ENCODE assay signal across 23 cellular contexts in the genomic region with DNA sequence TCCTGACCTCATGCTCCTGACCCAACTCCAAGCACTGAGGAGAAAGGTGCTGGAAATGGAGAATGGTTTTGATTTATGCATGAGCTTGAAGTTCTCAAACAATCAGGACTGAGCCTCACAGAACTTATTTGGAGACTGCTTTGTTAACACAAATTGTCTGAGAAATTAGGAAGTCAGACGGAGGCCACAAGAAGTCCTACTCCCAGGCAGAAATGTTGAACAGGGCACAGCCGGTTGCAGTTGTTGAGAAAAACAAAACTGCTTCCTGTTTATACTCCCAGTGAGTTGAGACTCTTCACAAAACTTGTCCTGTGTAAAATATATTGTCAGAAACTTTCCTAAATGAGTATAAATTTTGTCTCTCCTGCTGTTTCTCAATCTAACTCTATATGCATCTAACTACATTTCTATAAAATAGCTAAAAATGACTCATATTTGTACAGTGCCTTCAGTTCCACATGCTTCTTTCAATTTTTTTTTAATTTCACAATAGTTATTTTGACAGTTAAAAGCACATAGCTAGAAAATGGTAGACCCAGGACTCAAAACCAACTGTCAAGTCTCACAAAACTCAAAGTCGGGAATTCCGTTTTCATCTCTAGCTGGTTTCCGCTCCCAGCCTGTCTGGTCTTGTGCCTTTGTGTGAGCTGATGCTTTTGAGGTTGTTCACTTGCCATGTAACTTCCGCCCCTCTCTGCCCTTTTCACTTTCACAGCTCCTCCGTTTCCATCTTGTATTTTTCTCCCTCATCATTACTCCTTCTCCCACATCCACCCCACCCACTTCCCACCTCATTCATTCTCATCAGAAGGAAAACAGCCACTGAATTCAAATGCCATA.
DNase-seq lines count a peak whose midpoint lies in the region; ATAC-seq, FAIRE-seq and TF ChIP-seq lines count a peak whose summit lies in the region.
"Had no signal": no experiment of that assay in that cellular context is flagged by ENCODE, and none has a peak within 500 bp of the region (broad histone marks: within the 10 kb centered on the region; RNA-seq: fewer than 3 reads in every experiment).

No MANE protein-coding gene starts in this region.

- no peak for FAIRE-seq in HepG2 (lab: Jason Lieb, UNC)
- FAIRE-seq: A204.1, D721Med, GM19239 had no signal

- peak overlapping the region; percentile 24 for H3K27ac Mint-ChIP-seq in endothelial cell (ENCODE audit: unreplicated experiment)
- no peak overlapping the region for H3K27ac Mint-ChIP-seq in neural progenitor cell
- H3K27ac Mint-ChIP-seq in T-cell: no peak overlapping the region

- H2AFZ ChIP-seq in HepG2 (ENCODE audit: low read length) (no peak overlapping the region), neural progenitor cell (replicated peaks) (peak overlapping the region; percentile 15)

- ATAC-seq in HepG2: peak; percentile 36; the same call in 1 of the 3 replicates
- no peak for ATAC-seq in right lobe of liver
- no peak for ATAC-seq in left cardiac atrium
- no peak for ATAC-seq in T-cell (replicated peaks in 1 of 4)

- H4K20me1 ChIP-seq in HepG2 (ENCODE audit: insufficient read depth, low read length) (no peaks in the 10 kb centered on the region), neural progenitor cell (ENCODE audit: low read depth) (no peaks in the 10 kb centered on the region)

- WGBS in HepG2 (ENCODE audit: low lambda C conversion rate): 67% methylated on average over 7 of the region's 7 CpGs
- 64% methylated on average over 7 of the region's 7 CpGs for WGBS in right lobe of liver (ENCODE audit: insufficient coverage, low coverage, low lambda C conversion rate, missing lambda C conversion rate)

- DNase-seq in HepG2 (ENCODE audit: low spot score): no peak
- no peak for DNase-seq in right lobe of liver
- no peak for DNase-seq in endothelial cell (ENCODE audit: low spot score)
- no peak for DNase-seq in neural progenitor cell (ENCODE audit: low spot score)
- no peak for DNase-seq in SKM-1 (lab: John Stamatoyannopoulos, UW; ENCODE audit: unreplicated experiment)
- DNase-seq in left cardiac atrium: no peak
- no peak for DNase-seq in T-cell
- DNase-seq: DMS53; GDM1; H7; KG1; MV-4-11; NCI-H1105 treated with DMSO at 0.1 percent for 48 hours; NCI-H2029 treated with DMSO at 0.1 percent for 48 hours; NCI-H226; NCI-H510A treated with DMSO at 0.1 percent for 48 hours; NCI-H748 treated with DMSO at 0.1 percent for 48 hours; NK-92 treated with Interleukin-12 subunit alpha and Interleukin-12 subunit beta, amount 100 ng/mL, for 24 hours; Peyer's patch; SJCRH30 had no signal

- H3K9me3 Mint-ChIP-seq in endothelial cell (ENCODE audit: unreplicated experiment): no peaks in the 10 kb centered on the region
- no peaks in the 10 kb centered on the region for H3K9me3 Mint-ChIP-seq in neural progenitor cell
- H3K9me3 Mint-ChIP-seq in T-cell: no peaks in the 10 kb centered on the region

- no peaks in the 10 kb centered on the region for H3F3A ChIP-seq in neural progenitor cell (ENCODE audit: low read depth)

- H3K27me3 Mint-ChIP-seq in endothelial cell (ENCODE audit: unreplicated experiment) (peaks cover 4% of the 10 kb centered on the region), neural progenitor cell (ENCODE audit: insufficient read depth, low read depth) (no peaks in the 10 kb centered on the region), T-cell (peaks cover 8 to 16% of the 10 kb centered on the region in 2 donors)

- no peaks in the 10 kb centered on the region for H3K36me3 Mint-ChIP-seq in endothelial cell (ENCODE audit: low read depth, unreplicated experiment)
- no peaks in the 10 kb centered on the region for H3K36me3 Mint-ChIP-seq in neural progenitor cell
- no peaks in the 10 kb centered on the region for H3K36me3 Mint-ChIP-seq in T-cell

- no TSS peak for BruUV-seq in HepG2 (replicated peaks; lab: Mats Ljungman, UMichigan)

- H3K27ac ChIP-seq in HepG2 (ENCODE audit: extremely low read length, insufficient read depth, low read length) (no peak overlapping the region), right lobe of liver (no peak overlapping the region), neural progenitor cell (no peak overlapping the region)
- H3K27ac ChIP-seq: Peyer's patch, SJCRH30 had no signal

- TF ChIP-seq POLR2A in HepG2 (IDR thresholded peaks at IDR 0.05; ENCODE audit: insufficient read depth in 1 of 2, low read depth in 2 of 2, low read length in 2 of 2) (no peak), right lobe of liver (IDR thresholded peaks at IDR 0.05) (no peak)

- H3K4me1 ChIP-seq in HepG2 (ENCODE audit: insufficient read depth, low read length) (peaks cover 11% of the 10 kb centered on the region), right lobe of liver (no peaks in the 10 kb centered on the region), neural progenitor cell (peaks cover 5% of the 10 kb centered on the region)
- H3K4me1 ChIP-seq: Peyer's patch, SJCRH30 had no signal

- CTCF ChIA-PET in HepG2 (lab: Yijun Ruan, JAX; ENCODE audit: low intra/inter-chr PET ratio, low total read pairs): no interaction called here
- CTCF ChIA-PET in T-cell (lab: Charles Lee): no interaction called here

- no peak for TF ChIP-seq CTCF in HepG2 (CRISPR knock-in tag; IDR thresholded peaks at IDR 0.05)
- no peak for TF ChIP-seq CTCF in right lobe of liver (IDR thresholded peaks at IDR 0.05)
- TF ChIP-seq CTCF in endothelial cell (IDR thresholded peaks at IDR 0.05; ENCODE audit: unreplicated experiment): no peak
- TF ChIP-seq CTCF in neural progenitor cell (IDR thresholded peaks at IDR 0.05): no peak

- H3K4me2 ChIP-seq in HepG2 (ENCODE audit: low read depth, low read length): no peak overlapping the region
- H3K4me2 ChIP-seq in neural progenitor cell: no peak overlapping the region

- POLR2A ChIA-PET in HepG2 (lab: Yijun Ruan, JAX): interaction anchor here (1.0 kb wide), 1 partner anchor 53 kb away, joined by 3 read pairs; no protein-coding TSS in a partner anchor
- POLR2A ChIA-PET in T-cell (lab: Charles Lee): no interaction called here

- intact Hi-C loops in HepG2 (cut with micrococcal nuclease; ENCODE audit: unreplicated experiment): no loop called here
- intact Hi-C loops in right lobe of liver (cut with DNase I): no loop called here
- intact Hi-C loops in left cardiac atrium (cut with DNase I): no loop called here

- TF ChIP-seq RAD21 in HepG2 (CRISPR knock-in tag; IDR thresholded peaks at IDR 0.05): no peak

- H3K9me3 ChIP-seq in HepG2 (ENCODE audit: low read length) (no peaks in the 10 kb centered on the region), right lobe of liver (no peaks in the 10 kb centered on the region), neural progenitor cell (ENCODE audit: low read depth) (no peaks in the 10 kb centered on the region)
- H3K9me3 ChIP-seq: SJCRH30 had no signal

- H3K4me1 Mint-ChIP-seq in endothelial cell (ENCODE audit: unreplicated experiment) (peaks cover 16% of the 10 kb centered on the region), neural progenitor cell (peaks cover 18% of the 10 kb centered on the region), T-cell (no peaks in the 10 kb centered on the region)

- no peak overlapping the region for H3K4me3 Mint-ChIP-seq in endothelial cell (ENCODE audit: unreplicated experiment)
- H3K4me3 Mint-ChIP-seq in neural progenitor cell: no peak overlapping the region
- no peak overlapping the region for H3K4me3 Mint-ChIP-seq in T-cell

- no peak for TF ChIP-seq EP300 in HepG2 (IDR thresholded peaks at IDR 0.05; ENCODE audit: low read depth in 2 of 2, low read length in 2 of 2)
- no peak for TF ChIP-seq EP300 in HepG2 (CRISPR knock-in tag; IDR thresholded peaks at IDR 0.05; ENCODE audit: borderline replicate concordance)

- H3K36me3 ChIP-seq in HepG2 (replicated peaks in 1 of 2; ENCODE audit: control insufficient read depth in 1 of 2, insufficient read depth in 2 of 2, low read length in 2 of 2) (no peaks in the 10 kb centered on the region), right lobe of liver (no peaks in the 10 kb centered on the region), neural progenitor cell (no peaks in the 10 kb centered on the region)
- H3K36me3 ChIP-seq: Peyer's patch, SJCRH30 had no signal

- H3K4me3 ChIP-seq in HepG2 (replicated peaks in 1 of 3; ENCODE audit: insufficient read depth in 1 of 3, low read depth in 2 of 3, low read length in 3 of 3): no peak overlapping the region
- no peak overlapping the region for H3K4me3 ChIP-seq in right lobe of liver
- H3K4me3 ChIP-seq in neural progenitor cell: no peak overlapping the region
- H3K4me3 ChIP-seq: Peyer's patch, SJCRH30 had no signal

- H3K79me2 ChIP-seq in HepG2 (ENCODE audit: insufficient read depth, low read length) (no peaks in the 10 kb centered on the region), neural progenitor cell (ENCODE audit: low read depth) (no peaks in the 10 kb centered on the region)

- in situ Hi-C loops in HepG2 (cut with HindIII; ENCODE audit: extremely low pct_ligation_motif_present, low pct_unique_long_range_greater_than_20kb): no loop called here

- H3K27me3 ChIP-seq in HepG2 (ENCODE audit: control insufficient read depth in 1 of 2, insufficient read depth in 2 of 2, low read length in 2 of 2) (0 out of 5 replicates have a peak, but pooled peaks cover 0 to 7% of the 10 kb centered on the region in 2 experiments), right lobe of liver (no peaks in the 10 kb centered on the region), neural progenitor cell (no peaks in the 10 kb centered on the region)
- H3K27me3 ChIP-seq: Peyer's patch had no signal

- H3K9ac ChIP-seq in HepG2 (ENCODE audit: insufficient read depth, low read depth, low read length) (no peak overlapping the region), neural progenitor cell (no peak overlapping the region)

TF ChIP-seq in HepG2, 621 proteins besides CTCF, POLR2A, EP300 and RAD21:
- TF ChIP-seq NFYC (CRISPR knock-in tag; IDR thresholded peaks at IDR 0.05): no peak
- TF ChIP-seq ZNF543 (CRISPR knock-in tag; IDR thresholded peaks at IDR 0.05): no peak
- TF ChIP-seq KDM5A (IDR thresholded peaks at IDR 0.05; ENCODE audit: borderline replicate concordance, low read length): no peak
- no peak for TF ChIP-seq ARNT (IDR thresholded peaks at IDR 0.05)
- TF ChIP-seq BRD4 (CRISPR knock-in tag; IDR thresholded peaks at IDR 0.05): no peak
- TF ChIP-seq SRY (CRISPR knock-in tag; IDR thresholded peaks at IDR 0.05): no peak
- TF ChIP-seq ZNF619 (CRISPR knock-in tag; IDR thresholded peaks at IDR 0.05): no peak
- no peak for TF ChIP-seq ZNF225 (CRISPR knock-in tag; IDR thresholded peaks at IDR 0.05)
- TF ChIP-seq ZNF430 (CRISPR knock-in tag; IDR thresholded peaks at IDR 0.05): no peak
- no peak for TF ChIP-seq POLR2AphosphoS2 (IDR thresholded peaks at IDR 0.05; ENCODE audit: low read depth, low read length)
